Comparison of ENCODE assay signal across 1 cellular context in the genomic region with DNA sequence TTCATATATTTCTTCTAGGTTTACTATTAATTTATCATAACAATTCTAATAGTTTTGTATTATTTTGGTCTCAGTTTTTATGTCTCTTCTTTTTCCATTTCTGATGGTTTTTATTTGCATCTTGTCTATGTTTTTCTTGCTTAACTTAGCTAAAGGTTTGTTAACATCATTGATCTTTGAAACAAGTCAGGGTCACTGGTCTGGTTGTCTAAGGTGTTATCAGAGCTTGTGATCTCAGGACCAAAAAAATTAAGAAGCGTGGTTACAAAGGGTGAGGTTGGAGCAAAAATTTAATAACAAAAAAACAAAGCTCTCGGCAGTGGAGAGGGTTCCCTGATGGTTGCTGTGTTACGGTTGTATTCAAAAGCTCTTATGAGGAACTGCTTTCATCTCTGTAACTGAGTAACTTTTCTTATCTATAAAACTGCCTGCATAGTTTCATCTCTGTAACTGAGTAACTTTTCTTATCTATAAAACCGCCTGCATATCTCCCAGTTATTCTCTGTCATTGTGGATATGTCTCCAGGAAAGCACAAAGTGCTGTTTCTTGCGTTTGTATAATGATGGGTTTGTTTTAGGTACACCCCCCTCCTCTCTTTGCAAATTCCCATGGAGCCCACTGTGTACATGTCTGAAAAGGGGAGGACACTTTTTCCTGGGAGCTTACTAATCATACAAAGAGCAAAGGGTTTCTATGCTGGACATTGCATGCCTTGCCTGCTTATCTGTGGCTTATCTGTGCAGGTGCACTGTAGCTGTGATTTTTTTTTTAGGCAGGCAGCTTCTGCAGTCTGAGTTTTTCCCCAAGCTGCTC.
A peak's percentile ranks its signal among the peaks of the same experiment; 100 is the strongest.
TF ChIP-seq lines count a peak whose summit lies in the region.

No MANE protein-coding gene starts in this region.

TF ChIP-seq in HepG2, 621 proteins besides CTCF, POLR2A, EP300 and RAD21 (continued from another document and continues in another):
- TF ChIP-seq, protein P1, sequence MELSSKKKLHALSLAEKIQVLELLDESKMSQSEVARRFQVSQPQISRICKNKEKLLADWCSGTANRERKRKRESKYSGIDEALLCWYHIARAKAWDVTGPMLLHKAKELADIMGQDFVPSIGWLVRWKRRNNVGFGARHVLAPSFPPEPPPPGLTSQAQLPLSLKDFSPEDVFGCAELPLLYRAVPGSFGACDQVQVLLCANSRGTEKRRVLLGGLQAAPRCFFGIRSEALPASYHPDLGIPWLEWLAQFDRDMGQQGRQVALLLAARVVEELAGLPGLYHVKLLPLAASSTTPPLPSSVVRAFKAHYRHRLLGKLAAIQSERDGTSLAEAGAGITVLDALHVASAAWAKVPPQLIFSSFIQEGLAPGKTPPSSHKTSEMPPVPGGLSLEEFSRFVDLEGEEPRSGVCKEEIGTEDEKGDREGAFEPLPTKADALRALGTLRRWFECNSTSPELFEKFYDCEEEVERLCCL (CRISPR knock-in tag; IDR thresholded peaks at IDR 0.05; ENCODE audit: borderline replicate concordance) = no peak
- TF ChIP-seq ZNF614 (CRISPR knock-in tag; IDR thresholded peaks at IDR 0.05; ENCODE audit: borderline replicate concordance) = peak; percentile 83
- TF ChIP-seq BRCA1 (CRISPR knock-in tag; IDR thresholded peaks at IDR 0.05) = no peak
- TF ChIP-seq, protein P2, sequence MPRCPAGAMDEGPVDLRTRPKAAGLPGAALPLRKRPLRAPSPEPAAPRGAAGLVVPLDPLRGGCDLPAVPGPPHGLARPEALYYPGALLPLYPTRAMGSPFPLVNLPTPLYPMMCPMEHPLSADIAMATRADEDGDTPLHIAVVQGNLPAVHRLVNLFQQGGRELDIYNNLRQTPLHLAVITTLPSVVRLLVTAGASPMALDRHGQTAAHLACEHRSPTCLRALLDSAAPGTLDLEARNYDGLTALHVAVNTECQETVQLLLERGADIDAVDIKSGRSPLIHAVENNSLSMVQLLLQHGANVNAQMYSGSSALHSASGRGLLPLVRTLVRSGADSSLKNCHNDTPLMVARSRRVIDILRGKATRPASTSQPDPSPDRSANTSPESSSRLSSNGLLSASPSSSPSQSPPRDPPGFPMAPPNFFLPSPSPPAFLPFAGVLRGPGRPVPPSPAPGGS (CRISPR knock-in tag; IDR thresholded peaks at IDR 0.05) = 0 out of 2 replicates have a peak, but pooled peaks have one; percentile 32
- no peak for TF ChIP-seq GTF3A (CRISPR knock-in tag; conservative IDR thresholded peaks at IDR 0.05)
- TF ChIP-seq, protein P3, sequence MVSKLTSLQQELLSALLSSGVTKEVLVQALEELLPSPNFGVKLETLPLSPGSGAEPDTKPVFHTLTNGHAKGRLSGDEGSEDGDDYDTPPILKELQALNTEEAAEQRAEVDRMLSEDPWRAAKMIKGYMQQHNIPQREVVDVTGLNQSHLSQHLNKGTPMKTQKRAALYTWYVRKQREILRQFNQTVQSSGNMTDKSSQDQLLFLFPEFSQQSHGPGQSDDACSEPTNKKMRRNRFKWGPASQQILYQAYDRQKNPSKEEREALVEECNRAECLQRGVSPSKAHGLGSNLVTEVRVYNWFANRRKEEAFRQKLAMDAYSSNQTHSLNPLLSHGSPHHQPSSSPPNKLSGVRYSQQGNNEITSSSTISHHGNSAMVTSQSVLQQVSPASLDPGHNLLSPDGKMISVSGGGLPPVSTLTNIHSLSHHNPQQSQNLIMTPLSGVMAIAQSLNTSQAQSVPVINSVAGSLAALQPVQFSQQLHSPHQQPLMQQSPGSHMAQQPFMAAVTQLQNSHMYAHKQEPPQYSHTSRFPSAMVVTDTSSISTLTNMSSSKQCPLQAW (CRISPR knock-in tag; IDR thresholded peaks at IDR 0.05) = peak; percentile 97
- TF ChIP-seq RFX3 (CRISPR knock-in tag; IDR thresholded peaks at IDR 0.05) = peak; percentile 26; the same call in 1 of the 2 replicates
- TF ChIP-seq, protein P4, sequence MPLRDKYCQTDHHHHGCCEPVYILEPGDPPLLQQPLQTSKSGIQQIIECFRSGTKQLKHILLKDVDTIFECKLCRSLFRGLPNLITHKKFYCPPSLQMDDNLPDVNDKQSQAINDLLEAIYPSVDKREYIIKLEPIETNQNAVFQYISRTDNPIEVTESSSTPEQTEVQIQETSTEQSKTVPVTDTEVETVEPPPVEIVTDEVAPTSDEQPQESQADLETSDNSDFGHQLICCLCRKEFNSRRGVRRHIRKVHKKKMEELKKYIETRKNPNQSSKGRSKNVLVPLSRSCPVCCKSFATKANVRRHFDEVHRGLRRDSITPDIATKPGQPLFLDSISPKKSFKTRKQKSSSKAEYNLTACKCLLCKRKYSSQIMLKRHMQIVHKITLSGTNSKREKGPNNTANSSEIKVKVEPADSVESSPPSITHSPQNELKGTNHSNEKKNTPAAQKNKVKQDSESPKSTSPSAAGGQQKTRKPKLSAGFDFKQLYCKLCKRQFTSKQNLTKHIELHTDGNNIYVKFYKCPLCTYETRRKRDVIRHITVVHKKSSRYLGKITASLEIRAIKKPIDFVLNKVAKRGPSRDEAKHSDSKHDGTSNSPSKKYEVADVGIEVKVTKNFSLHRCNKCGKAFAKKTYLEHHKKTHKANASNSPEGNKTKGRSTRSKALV (CRISPR knock-in tag; IDR thresholded peaks at IDR 0.05) = no peak; the same call in none of the 2 replicates
- no peak for TF ChIP-seq PRMT3 (CRISPR knock-in tag; IDR thresholded peaks at IDR 0.05; ENCODE audit: borderline replicate concordance, low read depth)
- TF ChIP-seq ZFY (CRISPR knock-in tag; IDR thresholded peaks at IDR 0.05) = no peak
- no peak for TF ChIP-seq NFRKB (IDR thresholded peaks at IDR 0.05)
- peak; percentile 94; the same call in 1 of the 2 replicates for TF ChIP-seq SNAI1 (CRISPR knock-in tag; IDR thresholded peaks at IDR 0.05; ENCODE audit: borderline replicate concordance)
- TF ChIP-seq ZNF264 (CRISPR knock-in tag; IDR thresholded peaks at IDR 0.05) = no peak; the same call in none of the 2 replicates
- no peak; the same call in 1 of the 2 replicates for TF ChIP-seq ZFP82 (CRISPR knock-in tag; IDR thresholded peaks at IDR 0.05; ENCODE audit: borderline replicate concordance)
- TF ChIP-seq, protein P5, sequence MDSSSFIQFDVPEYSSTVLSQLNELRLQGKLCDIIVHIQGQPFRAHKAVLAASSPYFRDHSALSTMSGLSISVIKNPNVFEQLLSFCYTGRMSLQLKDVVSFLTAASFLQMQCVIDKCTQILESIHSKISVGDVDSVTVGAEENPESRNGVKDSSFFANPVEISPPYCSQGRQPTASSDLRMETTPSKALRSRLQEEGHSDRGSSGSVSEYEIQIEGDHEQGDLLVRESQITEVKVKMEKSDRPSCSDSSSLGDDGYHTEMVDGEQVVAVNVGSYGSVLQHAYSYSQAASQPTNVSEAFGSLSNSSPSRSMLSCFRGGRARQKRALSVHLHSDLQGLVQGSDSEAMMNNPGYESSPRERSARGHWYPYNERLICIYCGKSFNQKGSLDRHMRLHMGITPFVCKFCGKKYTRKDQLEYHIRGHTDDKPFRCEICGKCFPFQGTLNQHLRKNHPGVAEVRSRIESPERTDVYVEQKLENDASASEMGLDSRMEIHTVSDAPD (CRISPR knock-in tag; IDR thresholded peaks at IDR 0.05) = peak; percentile 59; the same call in 1 of the 2 replicates
- TF ChIP-seq CEBPG (CRISPR knock-in tag; IDR thresholded peaks at IDR 0.05) = peak; percentile 66
- no peak for TF ChIP-seq FLYWCH1 (CRISPR knock-in tag; IDR thresholded peaks at IDR 0.05)
- no peak for TF ChIP-seq SMAD1 (CRISPR knock-in tag; IDR thresholded peaks at IDR 0.05; ENCODE audit: borderline replicate concordance, low read depth)
- TF ChIP-seq ZNF225 (CRISPR knock-in tag; IDR thresholded peaks at IDR 0.05) = no peak
- TF ChIP-seq CEBPB (IDR thresholded peaks at IDR 0.05; ENCODE audit: borderline replicate concordance, low read depth, low read length) = 0 out of 2 replicates have a peak, but pooled peaks have one; percentile 14
- TF ChIP-seq SMC3 (IDR thresholded peaks at IDR 0.05; ENCODE audit: low read length) = peak; percentile 21; the same call in 1 of the 2 replicates
- TF ChIP-seq, protein P6, sequence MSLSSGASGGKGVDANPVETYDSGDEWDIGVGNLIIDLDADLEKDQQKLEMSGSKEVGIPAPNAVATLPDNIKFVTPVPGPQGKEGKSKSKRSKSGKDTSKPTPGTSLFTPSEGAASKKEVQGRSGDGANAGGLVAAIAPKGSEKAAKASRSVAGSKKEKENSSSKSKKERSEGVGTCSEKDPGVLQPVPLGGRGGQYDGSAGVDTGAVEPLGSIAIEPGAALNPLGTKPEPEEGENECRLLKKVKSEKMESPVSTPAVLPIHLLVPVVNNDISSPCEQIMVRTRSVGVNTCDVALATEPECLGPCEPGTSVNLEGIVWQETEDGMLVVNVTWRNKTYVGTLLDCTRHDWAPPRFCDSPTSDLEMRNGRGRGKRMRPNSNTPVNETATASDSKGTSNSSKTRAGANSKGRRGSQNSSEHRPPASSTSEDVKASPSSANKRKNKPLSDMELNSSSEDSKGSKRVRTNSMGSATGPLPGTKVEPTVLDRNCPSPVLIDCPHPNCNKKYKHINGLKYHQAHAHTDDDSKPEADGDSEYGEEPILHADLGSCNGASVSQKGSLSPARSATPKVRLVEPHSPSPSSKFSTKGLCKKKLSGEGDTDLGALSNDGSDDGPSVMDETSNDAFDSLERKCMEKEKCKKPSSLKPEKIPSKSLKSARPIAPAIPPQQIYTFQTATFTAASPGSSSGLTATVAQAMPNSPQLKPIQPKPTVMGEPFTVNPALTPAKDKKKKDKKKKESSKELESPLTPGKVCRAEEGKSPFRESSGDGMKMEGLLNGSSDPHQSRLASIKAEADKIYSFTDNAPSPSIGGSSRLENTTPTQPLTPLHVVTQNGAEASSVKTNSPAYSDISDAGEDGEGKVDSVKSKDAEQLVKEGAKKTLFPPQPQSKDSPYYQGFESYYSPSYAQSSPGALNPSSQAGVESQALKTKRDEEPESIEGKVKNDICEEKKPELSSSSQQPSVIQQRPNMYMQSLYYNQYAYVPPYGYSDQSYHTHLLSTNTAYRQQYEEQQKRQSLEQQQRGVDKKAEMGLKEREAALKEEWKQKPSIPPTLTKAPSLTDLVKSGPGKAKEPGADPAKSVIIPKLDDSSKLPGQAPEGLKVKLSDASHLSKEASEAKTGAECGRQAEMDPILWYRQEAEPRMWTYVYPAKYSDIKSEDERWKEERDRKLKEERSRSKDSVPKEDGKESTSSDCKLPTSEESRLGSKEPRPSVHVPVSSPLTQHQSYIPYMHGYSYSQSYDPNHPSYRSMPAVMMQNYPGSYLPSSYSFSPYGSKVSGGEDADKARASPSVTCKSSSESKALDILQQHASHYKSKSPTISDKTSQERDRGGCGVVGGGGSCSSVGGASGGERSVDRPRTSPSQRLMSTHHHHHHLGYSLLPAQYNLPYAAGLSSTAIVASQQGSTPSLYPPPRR (CRISPR knock-in tag; IDR thresholded peaks at IDR 0.05; ENCODE audit: borderline replicate concordance) = peak; percentile 90; the same call in 1 of the 2 replicates
- TF ChIP-seq ZNF749 (CRISPR knock-in tag; IDR thresholded peaks at IDR 0.05; ENCODE audit: borderline replicate concordance) = no peak
- TF ChIP-seq U2AF1 (optimal IDR thresholded peaks at IDR 0.05; ENCODE audit: low read depth, low read length) = no peak
- no peak for TF ChIP-seq RARG (CRISPR knock-in tag; IDR thresholded peaks at IDR 0.05; ENCODE audit: low read depth)
- TF ChIP-seq, protein P7, sequence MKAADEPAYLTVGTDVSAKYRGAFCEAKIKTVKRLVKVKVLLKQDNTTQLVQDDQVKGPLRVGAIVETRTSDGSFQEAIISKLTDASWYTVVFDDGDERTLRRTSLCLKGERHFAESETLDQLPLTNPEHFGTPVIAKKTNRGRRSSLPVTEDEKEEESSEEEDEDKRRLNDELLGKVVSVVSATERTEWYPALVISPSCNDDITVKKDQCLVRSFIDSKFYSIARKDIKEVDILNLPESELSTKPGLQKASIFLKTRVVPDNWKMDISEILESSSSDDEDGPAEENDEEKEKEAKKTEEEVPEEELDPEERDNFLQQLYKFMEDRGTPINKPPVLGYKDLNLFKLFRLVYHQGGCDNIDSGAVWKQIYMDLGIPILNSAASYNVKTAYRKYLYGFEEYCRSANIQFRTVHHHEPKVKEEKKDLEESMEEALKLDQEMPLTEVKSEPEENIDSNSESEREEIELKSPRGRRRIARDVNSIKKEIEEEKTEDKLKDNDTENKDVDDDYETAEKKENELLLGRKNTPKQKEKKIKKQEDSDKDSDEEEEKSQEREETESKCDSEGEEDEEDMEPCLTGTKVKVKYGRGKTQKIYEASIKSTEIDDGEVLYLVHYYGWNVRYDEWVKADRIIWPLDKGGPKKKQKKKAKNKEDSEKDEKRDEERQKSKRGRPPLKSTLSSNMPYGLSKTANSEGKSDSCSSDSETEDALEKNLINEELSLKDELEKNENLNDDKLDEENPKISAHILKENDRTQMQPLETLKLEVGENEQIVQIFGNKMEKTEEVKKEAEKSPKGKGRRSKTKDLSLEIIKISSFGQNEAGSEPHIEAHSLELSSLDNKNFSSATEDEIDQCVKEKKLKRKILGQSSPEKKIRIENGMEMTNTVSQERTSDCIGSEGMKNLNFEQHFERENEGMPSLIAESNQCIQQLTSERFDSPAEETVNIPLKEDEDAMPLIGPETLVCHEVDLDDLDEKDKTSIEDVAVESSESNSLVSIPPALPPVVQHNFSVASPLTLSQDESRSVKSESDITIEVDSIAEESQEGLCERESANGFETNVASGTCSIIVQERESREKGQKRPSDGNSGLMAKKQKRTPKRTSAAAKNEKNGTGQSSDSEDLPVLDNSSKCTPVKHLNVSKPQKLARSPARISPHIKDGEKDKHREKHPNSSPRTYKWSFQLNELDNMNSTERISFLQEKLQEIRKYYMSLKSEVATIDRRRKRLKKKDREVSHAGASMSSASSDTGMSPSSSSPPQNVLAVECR (CRISPR knock-in tag; IDR thresholded peaks at IDR 0.05; ENCODE audit: borderline replicate concordance) = peak; percentile 46; the same call in 1 of the 2 replicates
- TF ChIP-seq ATF7 (IDR thresholded peaks at IDR 0.05) = no peak
- TF ChIP-seq ATF7 (CRISPR knock-in tag; IDR thresholded peaks at IDR 0.05) = peak; percentile 48; the same call in 1 of the 2 replicates
- TF ChIP-seq PPARG (CRISPR knock-in tag; conservative IDR thresholded peaks at IDR 0.05) = peak; percentile 37; the same call in 1 of the 2 replicates
- TF ChIP-seq, protein P8, sequence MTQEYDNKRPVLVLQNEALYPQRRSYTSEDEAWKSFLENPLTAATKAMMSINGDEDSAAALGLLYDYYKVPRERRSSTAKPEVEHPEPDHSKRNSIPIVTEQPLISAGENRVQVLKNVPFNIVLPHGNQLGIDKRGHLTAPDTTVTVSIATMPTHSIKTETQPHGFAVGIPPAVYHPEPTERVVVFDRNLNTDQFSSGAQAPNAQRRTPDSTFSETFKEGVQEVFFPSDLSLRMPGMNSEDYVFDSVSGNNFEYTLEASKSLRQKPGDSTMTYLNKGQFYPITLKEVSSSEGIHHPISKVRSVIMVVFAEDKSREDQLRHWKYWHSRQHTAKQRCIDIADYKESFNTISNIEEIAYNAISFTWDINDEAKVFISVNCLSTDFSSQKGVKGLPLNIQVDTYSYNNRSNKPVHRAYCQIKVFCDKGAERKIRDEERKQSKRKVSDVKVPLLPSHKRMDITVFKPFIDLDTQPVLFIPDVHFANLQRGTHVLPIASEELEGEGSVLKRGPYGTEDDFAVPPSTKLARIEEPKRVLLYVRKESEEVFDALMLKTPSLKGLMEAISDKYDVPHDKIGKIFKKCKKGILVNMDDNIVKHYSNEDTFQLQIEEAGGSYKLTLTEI (CRISPR knock-in tag; conservative IDR thresholded peaks at IDR 0.05) = no peak
- TF ChIP-seq ZNF10 (CRISPR knock-in tag; IDR thresholded peaks at IDR 0.05; ENCODE audit: borderline replicate concordance, low read depth) = no peak
- TF ChIP-seq ZNF292 (CRISPR knock-in tag; IDR thresholded peaks at IDR 0.05; ENCODE audit: borderline replicate concordance, low read depth) = peak; percentile 83; the same call in 1 of the 2 replicates
- peak; percentile 95 for TF ChIP-seq TBX2 (CRISPR knock-in tag; IDR thresholded peaks at IDR 0.05; ENCODE audit: borderline replicate concordance)
- no peak for TF ChIP-seq ATAD3A (CRISPR knock-in tag; IDR thresholded peaks at IDR 0.05)
